ENCODE assay signal across 8 cellular contexts in the genomic region with DNA sequence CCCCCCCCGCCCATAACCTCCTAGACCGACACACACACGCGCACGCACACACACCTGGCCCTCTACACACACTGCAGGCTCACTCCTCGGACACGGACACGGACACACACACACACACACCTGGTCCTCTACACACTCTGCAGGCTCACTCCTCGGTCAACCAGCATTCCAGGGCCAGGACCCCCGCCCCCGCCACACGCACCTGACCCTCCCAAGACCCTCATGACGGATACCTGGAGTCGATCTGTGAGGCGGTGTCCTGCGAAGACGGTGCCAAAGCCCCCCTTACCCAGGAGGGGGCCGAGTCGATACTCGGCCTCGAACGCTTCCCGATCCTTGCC. TPM values are rescaled to one million over a fixed set of nuclear protein-coding genes. Genes with fewer than 3 reads are reported as not detected.
DNase-seq lines count a peak whose midpoint lies in the region; ATAC-seq lines count a peak whose summit lies in the region.

No MANE protein-coding gene starts in this region.

- H3K4me3 Mint-ChIP-seq in activated CD4-positive, alpha-beta memory T cell treated with anti-CD3 and anti-CD28 coated beads, Interleukin-2, amount 10 ng/mL, durations not matched to agents 7 days and 5 days = peak overlapping the region; percentile 95
- H3K4me3 Mint-ChIP-seq in stimulated activated naive B cell treated with anti-CD40 and anti-IgM and Interleukin-4, amounts not matched to agents 10 μg/mL and 1 μg/mL and 100 μg/mL, for 72 hours = peak overlapping the region; percentile 85 to 90

- CTCF ChIA-PET in activated CD4-positive, alpha-beta memory T cell treated with anti-CD3 and anti-CD28 coated beads, Interleukin-2, amount 10 ng/mL, durations not matched to agents 7 days and 5 days (lab: Charles Lee) = interaction anchor here (2.1 kb wide), 1 partner anchor 28 kb away, joined by 4 read pairs; no protein-coding TSS in a partner anchor

- H3K4me3 ChIP-seq in iPS-11a (ENCODE audit: low read depth, low read length) = peak overlapping the region; percentile 88

- DNase-seq in DMS153 treated with DMSO at 0.1 percent for 48 hours (lab: John Stamatoyannopoulos, UW; ENCODE audit: unreplicated experiment) (peak; percentile 6), DMS153 (lab: John Stamatoyannopoulos, UW) (no peak), NCI-H526 treated with DMSO at 0.1 percent for 48 hours (lab: John Stamatoyannopoulos, UW) (no peak), NCI-H2196 (lab: John Stamatoyannopoulos, UW; ENCODE audit: unreplicated experiment) (no peak)
- no peak for DNase-seq in activated CD4-positive, alpha-beta memory T cell treated with anti-CD3 and anti-CD28 coated beads, Interleukin-2, amount 10 ng/mL, durations not matched to agents 7 days and 5 days
- no peak for DNase-seq in stimulated activated naive B cell treated with anti-CD40 and anti-IgM and Interleukin-4, amounts not matched to agents 10 μg/mL and 1 μg/mL and 100 μg/mL, for 72 hours

- H3K4me1 Mint-ChIP-seq in activated CD4-positive, alpha-beta memory T cell treated with anti-CD3 and anti-CD28 coated beads, Interleukin-2, amount 10 ng/mL, durations not matched to agents 7 days and 5 days = peaks cover 52% of the 10 kb centered on the region
- peaks cover 22 to 46% of the 10 kb centered on the region in 2 donors for H3K4me1 Mint-ChIP-seq in stimulated activated naive B cell treated with anti-CD40 and anti-IgM and Interleukin-4, amounts not matched to agents 10 μg/mL and 1 μg/mL and 100 μg/mL, for 72 hours

- peak overlapping the region; percentile 98 for H3K27ac Mint-ChIP-seq in activated CD4-positive, alpha-beta memory T cell treated with anti-CD3 and anti-CD28 coated beads, Interleukin-2, amount 10 ng/mL, durations not matched to agents 7 days and 5 days
- peak overlapping the region; percentile 96 for H3K27ac Mint-ChIP-seq in stimulated activated naive B cell treated with anti-CD40 and anti-IgM and Interleukin-4, amounts not matched to agents 10 μg/mL and 1 μg/mL and 100 μg/mL, for 72 hours

- ATAC-seq in stimulated activated naive B cell treated with anti-CD40 and anti-IgM and Interleukin-4, amounts not matched to agents 10 μg/mL and 1 μg/mL and 100 μg/mL, for 72 hours (replicated peaks) = no peak
- ATAC-seq in HG03460 (IDR thresholded peaks at IDR 0.05; ENCODE audit: unreplicated experiment) = no peak

- peaks cover 82% of the 10 kb centered on the region for H3K36me3 Mint-ChIP-seq in activated CD4-positive, alpha-beta memory T cell treated with anti-CD3 and anti-CD28 coated beads, Interleukin-2, amount 10 ng/mL, durations not matched to agents 7 days and 5 days (ENCODE audit: low read depth)
- H3K36me3 Mint-ChIP-seq in stimulated activated naive B cell treated with anti-CD40 and anti-IgM and Interleukin-4, amounts not matched to agents 10 μg/mL and 1 μg/mL and 100 μg/mL, for 72 hours = peaks cover 31 to 34% of the 10 kb centered on the region in 2 donors

- no peaks in the 10 kb centered on the region for H3K27me3 Mint-ChIP-seq in activated CD4-positive, alpha-beta memory T cell treated with anti-CD3 and anti-CD28 coated beads, Interleukin-2, amount 10 ng/mL, durations not matched to agents 7 days and 5 days
- H3K27me3 Mint-ChIP-seq in stimulated activated naive B cell treated with anti-CD40 and anti-IgM and Interleukin-4, amounts not matched to agents 10 μg/mL and 1 μg/mL and 100 μg/mL, for 72 hours = peaks cover 0 to 3% of the 10 kb centered on the region in 2 donors

- POLR2A ChIA-PET in activated CD4-positive, alpha-beta memory T cell treated with anti-CD3 and anti-CD28 coated beads, Interleukin-2, amount 10 ng/mL, durations not matched to agents 7 days and 5 days (lab: Charles Lee) = interaction anchor here (1.0 to 13.8 kb wide), 2 partner anchors 23 to 40 kb away, joined by 3 to 415 read pairs; no protein-coding TSS in a partner anchor

- no peaks in the 10 kb centered on the region for H3K9me3 Mint-ChIP-seq in activated CD4-positive, alpha-beta memory T cell treated with anti-CD3 and anti-CD28 coated beads, Interleukin-2, amount 10 ng/mL, durations not matched to agents 7 days and 5 days
- H3K9me3 Mint-ChIP-seq in stimulated activated naive B cell treated with anti-CD40 and anti-IgM and Interleukin-4, amounts not matched to agents 10 μg/mL and 1 μg/mL and 100 μg/mL, for 72 hours = no peaks in the 10 kb centered on the region

RNA-seq across cellular contexts. Expression of gene PIM2, which starts 0.6 kb away (rescaled TPM):
- total RNA-seq in activated CD4-positive, alpha-beta memory T cell treated with anti-CD3 and anti-CD28 coated beads, Interleukin-2, amount 10 ng/mL, durations not matched to agents 7 days and 5 days = 100 to 1,000 TPM; 354 to 359 TPM

RNA-seq across cellular contexts. Expression of gene SLC35A2, which starts 6.8 kb away (rescaled TPM):
- 10 to 100 TPM; 17.9 to 18.3 TPM for total RNA-seq in activated CD4-positive, alpha-beta memory T cell treated with anti-CD3 and anti-CD28 coated beads, Interleukin-2, amount 10 ng/mL, durations not matched to agents 7 days and 5 days

RNA-seq across cellular contexts. Expression of gene PQBP1, which starts 20.5 kb away (rescaled TPM):
- 10 to 100 TPM; 78.5 to 79.6 TPM for total RNA-seq in activated CD4-positive, alpha-beta memory T cell treated with anti-CD3 and anti-CD28 coated beads, Interleukin-2, amount 10 ng/mL, durations not matched to agents 7 days and 5 days

RNA-seq across cellular contexts. Expression of gene TIMM17B, which starts 20.7 kb away (rescaled TPM):
- 10 to 100 TPM; 55.2 to 60.6 TPM for total RNA-seq in activated CD4-positive, alpha-beta memory T cell treated with anti-CD3 and anti-CD28 coated beads, Interleukin-2, amount 10 ng/mL, durations not matched to agents 7 days and 5 days

RNA-seq across cellular contexts. Expression of gene OTUD5, which starts 39.1 kb away (rescaled TPM):
- total RNA-seq in activated CD4-positive, alpha-beta memory T cell treated with anti-CD3 and anti-CD28 coated beads, Interleukin-2, amount 10 ng/mL, durations not matched to agents 7 days and 5 days = 10 to 100 TPM; 63.2 to 63.7 TPM
